Comparison of ENCODE assay signal across 9 cellular contexts in genomic region chr4:5887361-5888221, GRCh38. TPM values are rescaled to one million over a fixed set of nuclear protein-coding genes. Genes with fewer than 3 reads are reported as not detected.
DNase-seq lines count a peak whose midpoint lies in the region; ATAC-seq and TF ChIP-seq lines count a peak whose summit lies in the region.
"Had no signal": no experiment of that assay in that cellular context is flagged by ENCODE, and none has a peak within 500 bp of the region (broad histone marks: within the 10 kb centered on the region; RNA-seq: fewer than 3 reads in every experiment).

No MANE protein-coding gene starts in this region.

- no peaks in the 10 kb centered on the region for H3K9me3 ChIP-seq in SJCRH30 (replicated peaks)
- no peaks in the 10 kb centered on the region for H3K9me3 ChIP-seq in hepatocyte (ENCODE audit: low read depth)

- no peaks in the 10 kb centered on the region for H3K79me2 ChIP-seq in hepatocyte

- H3K27me3 ChIP-seq in SJCRH30 (no peaks in the 10 kb centered on the region), hepatocyte (peaks cover 79% of the 10 kb centered on the region)

- peak overlapping the region; percentile 93 for H3K4me3 ChIP-seq in SJCRH30
- peak overlapping the region; percentile 67 for H3K4me3 ChIP-seq in hepatocyte

- H2AFZ ChIP-seq in hepatocyte, result peak overlapping the region; percentile 45

- CTCF ChIA-PET in activated CD8-positive, alpha-beta memory T cell treated with anti-CD3 and anti-CD28 coated beads, Interleukin-2, amount 10 ng/mL, durations not matched to agents 7 days and 5 days (lab: Charles Lee), result no interaction called here

- no peaks in the 10 kb centered on the region for H3K9me2 ChIP-seq in hepatocyte (replicated peaks; ENCODE audit: insufficient read depth)

- no peak for TF ChIP-seq CTCF in hepatocyte (IDR thresholded peaks at IDR 0.05; ENCODE audit: poor library complexity)

- H3K4me3 Mint-ChIP-seq in activated CD8-positive, alpha-beta memory T cell treated with anti-CD3 and anti-CD28 coated beads, Interleukin-2, amount 10 ng/mL, durations not matched to agents 7 days and 5 days, result no peak overlapping the region
- H3K4me3 Mint-ChIP-seq: activated T-helper 1 cell treated with anti-CD3 and anti-CD28 coated beads, Interleukin-12 subunit alpha, Interleukin-12 subunit beta, Interleukin-2, Interleukin-4 antibody, amounts not matched to agents 30 ng/mL and 10 ng/mL and 1 ng/mL, durations not matched to agents 14 hours and 24 hours and 36 hours had no signal

- in situ Hi-C loops in G401 (cut with HindIII; ENCODE audit: low sequenced_read_pairs), result no loop called here

- peaks cover 2% of the 10 kb centered on the region for H3K4me1 Mint-ChIP-seq in activated CD8-positive, alpha-beta memory T cell treated with anti-CD3 and anti-CD28 coated beads, Interleukin-2, amount 10 ng/mL, durations not matched to agents 7 days and 5 days

- H3K27me3 Mint-ChIP-seq in activated CD8-positive, alpha-beta memory T cell treated with anti-CD3 and anti-CD28 coated beads, Interleukin-2, amount 10 ng/mL, durations not matched to agents 7 days and 5 days, result peaks cover 65% of the 10 kb centered on the region

- H3K36me3 ChIP-seq in SJCRH30, result 0 out of 2 replicates have a peak, but pooled peaks cover 4% of the 10 kb centered on the region
- H3K36me3 ChIP-seq in hepatocyte (replicated peaks; ENCODE audit: insufficient read depth, low read depth), result no peaks in the 10 kb centered on the region

- H3K4me1 ChIP-seq in SJCRH30 (peaks cover 48% of the 10 kb centered on the region), hepatocyte (ENCODE audit: insufficient read depth) (peaks cover 4% of the 10 kb centered on the region)

- ATAC-seq in activated CD8-positive, alpha-beta memory T cell treated with anti-CD3 and anti-CD28 coated beads, Interleukin-2, amount 10 ng/mL, durations not matched to agents 7 days and 5 days, result no peak

- H4K20me1 ChIP-seq in hepatocyte (ENCODE audit: insufficient read depth, poor library complexity, severe bottlenecking), result peaks cover 4% of the 10 kb centered on the region

- peak overlapping the region; percentile 80 for H3K4me2 ChIP-seq in hepatocyte

- WGBS in hepatocyte (ENCODE audit: low lambda C conversion rate, missing lambda C conversion rate), result 2% methylated on average over 31 of the region's 70 CpGs

- DNase-seq in G401 (ENCODE audit: low spot score) (peak; percentile 48), SJCRH30 (peak; percentile 78 to 81), hepatocyte (ENCODE audit: low spot score) (peak; percentile 49), retina (peak; percentile 87), NAMALWA (ENCODE audit: low spot score) (no peak), foreskin melanocyte (no peak), cerebellar nuclear complex (lab: John Stamatoyannopoulos, UW) (no peak)
- no peak for DNase-seq in activated CD8-positive, alpha-beta memory T cell treated with anti-CD3 and anti-CD28 coated beads, Interleukin-2, amount 10 ng/mL, durations not matched to agents 7 days and 5 days

- H3K36me3 Mint-ChIP-seq in activated CD8-positive, alpha-beta memory T cell treated with anti-CD3 and anti-CD28 coated beads, Interleukin-2, amount 10 ng/mL, durations not matched to agents 7 days and 5 days, result peaks cover 5% of the 10 kb centered on the region

- H3K27ac ChIP-seq in SJCRH30, result peak overlapping the region; percentile 73
- no peak overlapping the region for H3K27ac ChIP-seq in hepatocyte

- no peaks in the 10 kb centered on the region for H3K9me3 Mint-ChIP-seq in activated CD8-positive, alpha-beta memory T cell treated with anti-CD3 and anti-CD28 coated beads, Interleukin-2, amount 10 ng/mL, durations not matched to agents 7 days and 5 days (ENCODE audit: low read depth)
- H3K9me3 Mint-ChIP-seq: activated T-helper 1 cell treated with anti-CD3 and anti-CD28 coated beads, Interleukin-12 subunit alpha, Interleukin-12 subunit beta, Interleukin-2, Interleukin-4 antibody, amounts not matched to agents 30 ng/mL and 10 ng/mL and 1 ng/mL, durations not matched to agents 14 hours and 24 hours and 36 hours had no signal

- H3K27ac Mint-ChIP-seq in activated CD8-positive, alpha-beta memory T cell treated with anti-CD3 and anti-CD28 coated beads, Interleukin-2, amount 10 ng/mL, durations not matched to agents 7 days and 5 days, result no peak overlapping the region
- H3K27ac Mint-ChIP-seq: activated T-helper 1 cell treated with anti-CD3 and anti-CD28 coated beads, Interleukin-12 subunit alpha, Interleukin-12 subunit beta, Interleukin-2, Interleukin-4 antibody, amounts not matched to agents 30 ng/mL and 10 ng/mL and 1 ng/mL, durations not matched to agents 14 hours and 24 hours and 36 hours had no signal

RNA-seq across cellular contexts. Expression of gene CRMP1, which starts 5.3 kb away (rescaled TPM):
- total RNA-seq in G401 (2014; rRNA removed; shearing (Covaris generic)), result 1.4 TPM in 1 of 2 replicates, not detected in the other
- 87.0 and 88.0 TPM in 2 replicates for total RNA-seq in SJCRH30 (2014; rRNA removed; shearing (Covaris generic))
- 11.6 and 12.9 TPM in 2 replicates for total RNA-seq in hepatocyte
- polyA plus RNA-seq in hepatocyte, result 12.5 TPM in 2 replicates
- total RNA-seq in activated CD8-positive, alpha-beta memory T cell treated with anti-CD3 and anti-CD28 coated beads, Interleukin-2, amount 10 ng/mL, durations not matched to agents 7 days and 5 days, result under 1 TPM; 0.16 to 0.20 TPM
- total RNA-seq: activated T-helper 1 cell treated with anti-CD3 and anti-CD28 coated beads, Interleukin-12 subunit alpha, Interleukin-12 subunit beta, Interleukin-2, Interleukin-4 antibody, amounts not matched to agents 30 ng/mL and 10 ng/mL and 1 ng/mL, durations not matched to agents 14 hours and 24 hours and 36 hours had no signal

Comparison
In these comparisons a context has a peak if more than half of its experiments do, and no peak if none do; other contexts are left out.
1. DNase-seq: peak in G401 (single experiment), SJCRH30 (2 of 2), hepatocyte (single experiment) and retina (single experiment); none in NAMALWA (single experiment), foreskin melanocyte (single experiment), cerebellar nuclear complex (0 of 2) and activated CD8-positive, alpha-beta memory T cell treated with anti-CD3 and anti-CD28 coated beads, Interleukin-2, amount 10 ng/mL, durations not matched to agents 7 days and 5 days (single experiment).